9 cellular contexts compared by ENCODE assay signal in genomic region chr10:80161321-80162084, GRCh38. TPM values are rescaled to one million over a fixed set of nuclear protein-coding genes. Genes with fewer than 3 reads are reported as not detected.
DNase-seq lines count a peak whose midpoint lies in the region; ATAC-seq and TF ChIP-seq lines count a peak whose summit lies in the region.
"Had no signal": no experiment of that assay in that cellular context is flagged by ENCODE, and none has a peak within 500 bp of the region (broad histone marks: within the 10 kb centered on the region; RNA-seq: fewer than 3 reads in every experiment).

No MANE protein-coding gene starts in this region.

- CTCF ChIA-PET in CD4-positive, alpha-beta memory T cell (lab: Charles Lee; ENCODE audit: partially characterized antibody), result interaction anchor here (0.8 to 1.3 kb wide), 5 partner anchors 10 to 60 kb away, joined by 3 to 5 read pairs (median 4); no protein-coding TSS in a partner anchor
- CTCF ChIA-PET in HCT116 (lab: Charles Lee), result interaction anchor here (1.2 to 1.8 kb wide), 2 partner anchors 17 to 42 kb away, joined by 3 to 4 read pairs; no protein-coding TSS in a partner anchor

- H2BK5ac ChIP-seq in mesendoderm (ENCODE audit: low read length), result no peak overlapping the region

- POLR2A ChIA-PET in CD4-positive, alpha-beta memory T cell (lab: Charles Lee; ENCODE audit: partially characterized antibody), result interaction anchor here (1.0 to 4.0 kb wide), 3 partner anchors 22 to 43 kb away, joined by 3 to 15 read pairs (median 4); partner anchors contain the start of gene ANXA11
- POLR2A ChIA-PET in HCT116 (lab: Charles Lee), result no interaction called here

- no peaks in the 10 kb centered on the region for H3K27me3 Mint-ChIP-seq in CD4-positive, alpha-beta memory T cell

- H3K9me3 Mint-ChIP-seq in CD4-positive, alpha-beta memory T cell, result no peaks in the 10 kb centered on the region

- no peak overlapping the region for H3K18ac ChIP-seq in mesendoderm (ENCODE audit: low read length)

- no peak overlapping the region for H3K4me2 ChIP-seq in HCT116 (ENCODE audit: low read length)
- H3K4me2 ChIP-seq in mesendoderm (ENCODE audit: low read length), result no peak overlapping the region

- TF ChIP-seq POLR2A in HCT116 (IDR thresholded peaks at IDR 0.05; ENCODE audit: borderline replicate concordance, extremely low read depth, insufficient read depth, insufficient read length), result no peak

- no peak overlapping the region for H3K56ac ChIP-seq in mesendoderm (ENCODE audit: low read length)

- RAD21 ChIA-PET in HCT116 (lab: Charles Lee; ENCODE audit: low non-redundant PET in 1 of 2, low total read pairs in 2 of 2, uncharacterized antibody in 2 of 2, unreplicated experiment in 2 of 2), result no interaction called here

- no peak overlapping the region for H2BK120ac ChIP-seq in mesendoderm (ENCODE audit: low read depth, low read length)

- no peak overlapping the region for H3K27ac ChIP-seq in CD4-positive, alpha-beta memory T cell (ENCODE audit: low read depth, low read length)
- H3K27ac ChIP-seq in HCT116 (ENCODE audit: low read depth, low read length), result no peak overlapping the region; the same call in 1 of the 2 replicates
- no peak overlapping the region for H3K27ac ChIP-seq in mesendoderm (ENCODE audit: low read depth, low read length)
- H3K27ac ChIP-seq in lower lobe of right lung, result no peak overlapping the region

- no peaks in the 10 kb centered on the region for H3K9me2 ChIP-seq in HCT116 (ENCODE audit: insufficient read depth)

- no peaks in the 10 kb centered on the region for H3K9me3 ChIP-seq in CD4-positive, alpha-beta memory T cell (ENCODE audit: control insufficient read depth in 1 of 2, low read length in 2 of 2)
- H3K9me3 ChIP-seq in HCT116 (ENCODE audit: control insufficient read depth in 1 of 2, insufficient read depth in 1 of 2, low read depth in 1 of 2, low read length in 2 of 2) (no peaks in the 10 kb centered on the region), lower lobe of right lung (no peaks in the 10 kb centered on the region)

- no peaks in the 10 kb centered on the region for H3K27me3 ChIP-seq in CD4-positive, alpha-beta memory T cell (ENCODE audit: insufficient read depth, low read length)
- H3K27me3 ChIP-seq in HCT116 (ENCODE audit: insufficient read depth, low read length) (no peaks in the 10 kb centered on the region), mesendoderm (ENCODE audit: insufficient read depth, low read length, poor library complexity) (no peaks in the 10 kb centered on the region), lower lobe of right lung (ENCODE audit: low read depth) (no peaks in the 10 kb centered on the region)

- no peak overlapping the region for H3K23ac ChIP-seq in mesendoderm (ENCODE audit: low read length)

- TF ChIP-seq RAD21 in HCT116 (IDR thresholded peaks at IDR 0.05; ENCODE audit: low read depth), result peak; percentile 31; the same call in 1 of the 2 replicates

- TF ChIP-seq CTCF in HCT116 (IDR thresholded peaks at IDR 0.05 in 2 of 3, conservative IDR thresholded peaks at IDR 0.05 in 1 of 3; ENCODE audit: borderline replicate concordance in 1 of 3, insufficient read depth in 1 of 3, low read depth in 2 of 3, low read length in 2 of 3) (peak in 2 of 3 experiments; percentile 33 to 35; a peak in 3 of 6 replicates), astrocyte of the cerebellum (IDR thresholded peaks at IDR 0.05; ENCODE audit: low read depth, low read length, missing control alignments) (peak; percentile 35), lower lobe of right lung (IDR thresholded peaks at IDR 0.05) (no peak)

- in situ Hi-C loops in astrocyte of the cerebellum (cut with HindIII; ENCODE audit: low sequenced_read_pairs), result no loop called here

- no peak overlapping the region for H2AFZ ChIP-seq in HCT116 (ENCODE audit: low read depth, low read length, poor library complexity, severe bottlenecking)

- no peak overlapping the region for H2AK5ac ChIP-seq in mesendoderm (ENCODE audit: low read length)

- no TSS peak for BruUV-seq in HCT116 (replicated peaks; lab: Mats Ljungman, UMichigan)

- no peaks in the 10 kb centered on the region for H4K20me1 ChIP-seq in HCT116 (ENCODE audit: insufficient read depth)

- H2BK15ac ChIP-seq in mesendoderm (replicated peaks; ENCODE audit: low read depth), result no peak overlapping the region

- H3K27ac Mint-ChIP-seq in CD4-positive, alpha-beta memory T cell, result peak overlapping the region; percentile 15 to 78 (median 50)

- ATAC-seq in HCT116, result no peak
- no peak for ATAC-seq in GM18867 (IDR thresholded peaks at IDR 0.05; ENCODE audit: unreplicated experiment)
- no peak for ATAC-seq in lower lobe of right lung

- no peak overlapping the region for H4K8ac ChIP-seq in mesendoderm (ENCODE audit: low read depth, low read length)

- no peak overlapping the region for H3K9ac ChIP-seq in HCT116 (ENCODE audit: low read length)
- H3K9ac ChIP-seq in mesendoderm (ENCODE audit: low read length), result no peak overlapping the region

- H3K79me2 ChIP-seq in HCT116 (ENCODE audit: insufficient read depth, low read length) (peaks cover 31% of the 10 kb centered on the region; the same call in 1 of the 2 replicates), mesendoderm (ENCODE audit: control insufficient read depth, insufficient read depth, low read length) (no peaks in the 10 kb centered on the region)

- H3K79me1 ChIP-seq in mesendoderm (ENCODE audit: low read length), result no peaks in the 10 kb centered on the region

- peaks cover 82 to 93% of the 10 kb centered on the region in 2 donors for H3K36me3 Mint-ChIP-seq in CD4-positive, alpha-beta memory T cell

- intact Hi-C loops in CD4-positive, alpha-beta memory T cell (cut with micrococcal nuclease), result no loop called here
- intact Hi-C loops in HCT116 (cut with micrococcal nuclease), result no loop called here
- intact Hi-C loops in lower lobe of right lung (cut with DNase I), result no loop called here

- DNase-seq in CD4-positive, alpha-beta memory T cell, result no peak
- DNase-seq in HCT116 (ENCODE audit: low read depth, low spot score) (no peak), astrocyte of the cerebellum (ENCODE audit: low read depth) (no peak), mesendoderm (peak; percentile 46), NOMO-1 (lab: John Stamatoyannopoulos, UW; ENCODE audit: unreplicated experiment in 2 of 2) (no peak), lower lobe of right lung (no peak), AML-193 (lab: John Stamatoyannopoulos, UW) (no peak)
- DNase-seq: midbrain had no signal

- peaks cover 0 to 26% (median 2%) of the 10 kb centered on the region in 4 donors for H3K4me1 Mint-ChIP-seq in CD4-positive, alpha-beta memory T cell

- no peak overlapping the region for H3K4me3 Mint-ChIP-seq in CD4-positive, alpha-beta memory T cell

- no peak overlapping the region for H3K4me3 ChIP-seq in CD4-positive, alpha-beta memory T cell (ENCODE audit: low read length in 2 of 2)
- H3K4me3 ChIP-seq in HCT116 (replicated peaks in 1 of 2; ENCODE audit: low read depth in 1 of 2, low read length in 2 of 2) (no peak overlapping the region), astrocyte of the cerebellum (ENCODE audit: low read depth, low read length) (no peak overlapping the region), mesendoderm (ENCODE audit: low read length) (no peak overlapping the region), lower lobe of right lung (no peak overlapping the region)

- H3K4ac ChIP-seq in mesendoderm (ENCODE audit: low read depth, low read length), result no peak overlapping the region

- no peaks in the 10 kb centered on the region for H3K4me1 ChIP-seq in CD4-positive, alpha-beta memory T cell (ENCODE audit: insufficient read depth, low read length)
- H3K4me1 ChIP-seq in HCT116 (ENCODE audit: control insufficient read depth in 1 of 2, insufficient read depth in 2 of 2, low read length in 2 of 2) (peaks cover 40 to 86% of the 10 kb centered on the region in 2 experiments), mesendoderm (ENCODE audit: control insufficient read depth, low read depth, low read length) (no peaks in the 10 kb centered on the region), lower lobe of right lung (peaks cover 43% of the 10 kb centered on the region)

- H4K5ac ChIP-seq in mesendoderm (ENCODE audit: low read length), result no peak overlapping the region

- no CpG with 5 or more reads among the region's 21 CpGs for WGBS in mesendoderm (ENCODE audit: extremely low coverage, insufficient coverage, low lambda C conversion rate)

- peaks cover 94% of the 10 kb centered on the region for H3K36me3 ChIP-seq in CD4-positive, alpha-beta memory T cell (ENCODE audit: insufficient read depth, low read length)
- H3K36me3 ChIP-seq in HCT116 (ENCODE audit: control insufficient read depth in 1 of 2, insufficient read depth in 2 of 2, low read length in 2 of 2) (peaks cover 10 to 62% of the 10 kb centered on the region in 2 experiments), mesendoderm (ENCODE audit: control insufficient read depth, insufficient read depth, low read length) (no peaks in the 10 kb centered on the region), lower lobe of right lung (peaks cover 95% of the 10 kb centered on the region)

TF ChIP-seq in HCT116, 20 proteins besides CTCF, POLR2A, EP300 and RAD21:
- no peak for TF ChIP-seq EGR1 (IDR thresholded peaks at IDR 0.05; ENCODE audit: low read depth)
- TF ChIP-seq SRF (IDR thresholded peaks at IDR 0.05; ENCODE audit: low read depth), result no peak
- TF ChIP-seq CEBPB (IDR thresholded peaks at IDR 0.05; ENCODE audit: low read depth), result no peak
- TF ChIP-seq, protein P1, sequence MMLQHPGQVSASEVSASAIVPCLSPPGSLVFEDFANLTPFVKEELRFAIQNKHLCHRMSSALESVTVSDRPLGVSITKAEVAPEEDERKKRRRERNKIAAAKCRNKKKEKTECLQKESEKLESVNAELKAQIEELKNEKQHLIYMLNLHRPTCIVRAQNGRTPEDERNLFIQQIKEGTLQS (IDR thresholded peaks at IDR 0.05), result no peak
- TF ChIP-seq TCF7L2 (IDR thresholded peaks at IDR 0.05; ENCODE audit: borderline replicate concordance, extremely low read depth, insufficient read depth, insufficient read length), result no peak

RNA-seq across cellular contexts. Expression of gene PLAC9, which starts 29.0 kb away (rescaled TPM):
- total RNA-seq in CD4-positive, alpha-beta memory T cell, result not detected
- under 1 TPM in 1 of 2 donors, not detected in 1; 0.81 TPM for polyA plus RNA-seq in CD4-positive, alpha-beta memory T cell
- not detected for total RNA-seq in HCT116 (2021; ENCODE audit: unreplicated experiment)
- 1.4 and 1.8 TPM in 2 replicates for polyA plus RNA-seq in HCT116 (2012)
- 18.5 TPM for polyA plus RNA-seq in mesendoderm (2013, experiment 1 of 2)
- 19.5 TPM for polyA plus RNA-seq in mesendoderm (2013, experiment 2 of 2)
- total RNA-seq in lower lobe of right lung, result 38.0 TPM

RNA-seq across cellular contexts. Expression of gene ANXA11, which starts 43.8 kb away (rescaled TPM):
- 100 to 1,000 TPM; 202 to 211 TPM for total RNA-seq in CD4-positive, alpha-beta memory T cell
- 100 to 1,000 TPM; 173 to 342 TPM for polyA plus RNA-seq in CD4-positive, alpha-beta memory T cell
- total RNA-seq in HCT116 (2021; ENCODE audit: unreplicated experiment) (181 TPM), lower lobe of right lung (306 TPM)
- polyA plus RNA-seq in HCT116 (2012), result 242 and 336 TPM in 2 replicates
- polyA plus RNA-seq in mesendoderm (2013, experiment 1 of 2), result 235 TPM
- 239 TPM for polyA plus RNA-seq in mesendoderm (2013, experiment 2 of 2)

Comparison
In these comparisons a context has a peak if more than half of its experiments do, and no peak if none do; other contexts are left out.
1. RNA of gene PLAC9, which starts 29.0 kb away (total RNA-seq): 38.0 TPM in lower lobe of right lung (single experiment); not detected in HCT116 (single experiment) and not detected in CD4-positive, alpha-beta memory T cell; every median in the first group is over 10 times any median in the second.